25 cellular contexts compared by ENCODE assay signal in the genomic region with DNA sequence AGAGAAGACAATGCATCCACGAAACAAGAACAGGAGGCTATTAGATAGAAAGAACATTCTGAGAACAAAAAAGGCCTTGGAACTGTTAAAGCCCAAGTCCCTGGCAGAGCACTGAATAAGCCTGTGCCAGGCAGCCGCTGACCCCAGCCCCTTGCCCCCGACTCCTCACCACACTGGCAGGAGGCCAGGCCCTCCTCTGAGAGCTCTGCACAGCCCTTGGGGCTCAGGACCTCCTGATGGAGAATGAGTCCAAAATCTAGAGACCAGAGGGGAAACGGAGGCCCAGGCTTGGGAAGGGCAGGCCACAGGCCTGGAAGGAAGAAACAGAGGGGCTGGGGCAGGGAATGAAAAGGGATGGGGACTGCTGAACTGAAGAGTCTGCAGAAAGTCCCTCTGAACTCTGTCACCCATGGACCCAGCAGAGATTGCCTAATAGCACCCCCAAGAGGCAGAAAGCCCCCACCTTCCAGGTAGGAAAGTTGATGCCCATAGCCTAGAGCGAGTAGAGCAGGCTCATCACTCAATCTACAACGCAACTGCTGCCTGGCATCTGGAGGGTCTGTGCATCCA. TPM values are rescaled to one million over a fixed set of nuclear protein-coding genes. Genes with fewer than 3 reads are reported as not detected.
DNase-seq lines count a peak whose midpoint lies in the region; ATAC-seq and TF ChIP-seq lines count a peak whose summit lies in the region.
"Had no signal": no experiment of that assay in that cellular context is flagged by ENCODE, and none has a peak within 500 bp of the region (broad histone marks: within the 10 kb centered on the region; RNA-seq: fewer than 3 reads in every experiment).

No MANE protein-coding gene starts in this region.

- no peak overlapping the region for H3K23ac ChIP-seq in mesendoderm (ENCODE audit: low read length)

- H3K18ac ChIP-seq in mesendoderm (ENCODE audit: low read length), result no peak overlapping the region

- no peak overlapping the region for H3K9ac ChIP-seq in mesendoderm (ENCODE audit: low read length)

- no peaks in the 10 kb centered on the region for H3K79me1 ChIP-seq in mesendoderm (ENCODE audit: low read length)

- TF ChIP-seq CTCF in heart left ventricle (IDR thresholded peaks at IDR 0.05), result no peak
- 0 out of 2 replicates have a peak, but pooled peaks have one; percentile 12 for TF ChIP-seq CTCF in WERI-Rb-1 (IDR thresholded peaks at IDR 0.05; ENCODE audit: low read depth, low read length)
- no peak for TF ChIP-seq CTCF in tibial artery (IDR thresholded peaks at IDR 0.05)

- H3K4me2 ChIP-seq in mesendoderm (ENCODE audit: low read length), result no peak overlapping the region
- H3K4me2 ChIP-seq: A549 had no signal

- peak overlapping the region; percentile 43 for H3K56ac ChIP-seq in mesendoderm (ENCODE audit: low read length)

- H3K9me3 ChIP-seq in heart left ventricle, result no peaks in the 10 kb centered on the region
- H3K9me3 ChIP-seq in WERI-Rb-1 (ENCODE audit: severe bottlenecking), result no peaks in the 10 kb centered on the region
- no peaks in the 10 kb centered on the region for H3K9me3 ChIP-seq in tibial artery
- H3K9me3 ChIP-seq: A549, breast epithelium, MG63 had no signal

- peak overlapping the region; percentile 17 for H2BK5ac ChIP-seq in mesendoderm (ENCODE audit: low read length)

- no peak overlapping the region for H3K4ac ChIP-seq in mesendoderm (ENCODE audit: low read depth, low read length)

- H3K79me2 ChIP-seq in mesendoderm (ENCODE audit: control insufficient read depth, insufficient read depth, low read length), result no peaks in the 10 kb centered on the region

- H4K8ac ChIP-seq in mesendoderm (ENCODE audit: low read depth, low read length), result no peak overlapping the region

- H3K27me3 ChIP-seq in heart left ventricle (no peaks in the 10 kb centered on the region), WERI-Rb-1 (ENCODE audit: insufficient read depth, low read depth, severe bottlenecking) (no peaks in the 10 kb centered on the region), mesendoderm (ENCODE audit: insufficient read depth, low read length, poor library complexity) (no peaks in the 10 kb centered on the region), tibial artery (no peaks in the 10 kb centered on the region)
- H3K27me3 ChIP-seq: breast epithelium, dorsolateral prefrontal cortex, MG63 had no signal

- H3K27ac ChIP-seq in heart left ventricle (peak overlapping the region in 11 of 12 donors; percentile 47 to 90 (median 82)), WERI-Rb-1 (peak overlapping the region; percentile 83), mesendoderm (ENCODE audit: low read depth, low read length) (no peak overlapping the region), tibial artery (peak overlapping the region; percentile 74 to 79)
- H3K27ac ChIP-seq: A549, breast epithelium, dorsolateral prefrontal cortex had no signal

- DNase-seq in heart left ventricle (peak in 1 of 5 donors; percentile 23), left ventricle myocardium superior (no peak), WERI-Rb-1 (no peak), mesendoderm (no peak), tibial artery (peak in 1 of 2 donors; percentile 65), NCI-H2081 (lab: John Stamatoyannopoulos, UW) (no peak), anterior cingulate cortex (lab: John Stamatoyannopoulos, UW) (no peak), cerebellar cortex (ENCODE audit: low spot score) (no peak)
- DNase-seq: activated CD4-positive, alpha-beta T cell treated with anti-CD3 and anti-CD28 coated beads, Interleukin-2, amount 50 U/mL, for 4 hours; activated CD8-positive, alpha-beta memory T cell treated with anti-CD3 and anti-CD28 coated beads, Interleukin-2, amount 50 U/mL, for 48 hours; activated naive CD8-positive, alpha-beta T cell treated with anti-CD3 and anti-CD28 coated beads, Interleukin-2, amount 50 U/mL, for 24 hours; MG63; NCI-H1436 treated with DMSO at 0.1 percent for 48 hours; NCI-H2171 treated with DMSO at 0.1 percent for 48 hours; PC-3; stimulated activated CD4-positive, alpha-beta T cell treated with anti-CD3 and anti-CD28 coated beads, Interleukin-12 subunit alpha, Interleukin-12 subunit beta, amount 100 ng/mL, for 4 hours had no signal

- H3K36me3 ChIP-seq in heart left ventricle (no peaks in the 10 kb centered on the region), WERI-Rb-1 (no peaks in the 10 kb centered on the region), mesendoderm (ENCODE audit: control insufficient read depth, insufficient read depth, low read length) (no peaks in the 10 kb centered on the region), tibial artery (no peaks in the 10 kb centered on the region)
- H3K36me3 ChIP-seq: breast epithelium, MG63 had no signal

- ATAC-seq in heart left ventricle (no peak), left ventricle myocardium superior (no peak)
- ATAC-seq: A549; activated naive CD8-positive, alpha-beta T cell treated with anti-CD3 and anti-CD28 coated beads, Interleukin-2, amount 50 U/mL, for 24 hours; PC-3 had no signal

- peaks cover 0 to 87% (median 47%) of the 10 kb centered on the region in 12 donors for H3K4me1 ChIP-seq in heart left ventricle
- H3K4me1 ChIP-seq in mesendoderm (ENCODE audit: control insufficient read depth, low read depth, low read length), result peaks cover 25% of the 10 kb centered on the region
- peaks cover 6 to 74% (median 48%) of the 10 kb centered on the region in 4 donors for H3K4me1 ChIP-seq in tibial artery

- no peak overlapping the region for H2BK120ac ChIP-seq in mesendoderm (ENCODE audit: low read depth, low read length)

- no peak overlapping the region for H2BK15ac ChIP-seq in mesendoderm (replicated peaks; ENCODE audit: low read depth)

- intact Hi-C loops in heart left ventricle (cut with DNase I), result no loop called here
- intact Hi-C loops in left ventricle myocardium superior (cut with micrococcal nuclease), result no loop called here
- intact Hi-C loops in tibial artery (cut with DNase I; ENCODE audit: low total_unique reads), result no loop called here

- H3K4me3 ChIP-seq in heart left ventricle (peak overlapping the region in 1 of 12 donors; percentile 11), WERI-Rb-1 (ENCODE audit: low read depth, low read length) (no peak overlapping the region), mesendoderm (ENCODE audit: low read length) (no peak overlapping the region), tibial artery (no peak overlapping the region)
- H3K4me3 ChIP-seq: A549, breast epithelium, dorsolateral prefrontal cortex, MG63 had no signal

- H2AK5ac ChIP-seq in mesendoderm (ENCODE audit: low read length), result peak overlapping the region; percentile 37

- H4K5ac ChIP-seq in mesendoderm (ENCODE audit: low read length), result no peak overlapping the region

- no peak for TF ChIP-seq POLR2A in heart left ventricle (IDR thresholded peaks at IDR 0.05)

- 78 to 85% (median 81%) methylated on average over 6 of the region's 6 CpGs for WGBS in heart left ventricle, 4 donors
- WGBS in mesendoderm (ENCODE audit: extremely low coverage, insufficient coverage, low lambda C conversion rate), result no CpG with 5 or more reads among the region's 6 CpGs

RNA-seq across cellular contexts. Expression of a gene that starts 18.3 kb away (rescaled TPM):
- total RNA-seq in heart left ventricle, result 100 to 1,000 TPM; 513 to 899 (median 742) TPM
- 100 to 1,000 TPM; 243 to 339 TPM for polyA plus RNA-seq in heart left ventricle
- 783 TPM for total RNA-seq in left ventricle myocardium superior
- 1.7 TPM for polyA plus RNA-seq in mesendoderm (2013, experiment 1 of 2)
- 2.4 TPM for polyA plus RNA-seq in mesendoderm (2013, experiment 2 of 2)
- polyA plus RNA-seq: IgD-negative memory B cell had no signal

RNA-seq across cellular contexts. Expression of a gene that starts 48.0 kb away (rescaled TPM):
- total RNA-seq in heart left ventricle, result 1 to 10 TPM in 1 of 9 donors, under 1 TPM in 2, not detected in 6; 0.11 to 1.0 (median 0.14) TPM
- not detected for polyA plus RNA-seq in heart left ventricle
- total RNA-seq in left ventricle myocardium superior, result not detected
- not detected for polyA plus RNA-seq in mesendoderm (2013, experiment 1 of 2)
- polyA plus RNA-seq in mesendoderm (2013, experiment 2 of 2), result 0.03 TPM
- total RNA-seq: epithelial cell of proximal tubule, frontal cortex, mesothelial cell of epicardium, PC-3, pulmonary artery endothelial cell had no signal
- polyA plus RNA-seq: BJ had no signal
